15 cellular contexts compared by ENCODE assay signal in genomic region chr22:45690008-45690407, GRCh38.
"Had no signal": no experiment of that assay in that cellular context is flagged by ENCODE, and none has a peak within 500 bp of the region (broad histone marks: within the 10 kb centered on the region; RNA-seq: fewer than 3 reads in every experiment).

No MANE protein-coding gene starts in this region.

- H3K9me3 Mint-ChIP-seq: activated CD8-positive, alpha-beta T cell treated with anti-CD3 and anti-CD28 coated beads for 36 hours; activated naive CD4-positive, alpha-beta T cell treated with anti-CD3 and anti-CD28 coated beads for 36 hours; activated T-helper 1 cell treated with anti-CD3 and anti-CD28 coated beads, Interleukin-12 subunit alpha, Interleukin-12 subunit beta, Interleukin-2, Interleukin-4 antibody, amounts not matched to agents 30 ng/mL and 10 ng/mL and 1 ng/mL, durations not matched to agents 14 hours and 24 hours and 36 hours; T-helper 2 cell treated with Interferon-gamma antibody and Interleukin-4, amounts not matched to agents 5 μg/mL and 100 μg/mL, for 36 hours had no signal

- H3K4me3 Mint-ChIP-seq: activated CD4-positive, alpha-beta T cell treated with anti-CD3 and anti-CD28 coated beads for 36 hours; activated CD8-positive, alpha-beta T cell treated with anti-CD3 and anti-CD28 coated beads for 36 hours; activated naive CD4-positive, alpha-beta T cell treated with anti-CD3 and anti-CD28 coated beads for 36 hours; activated T-helper 1 cell treated with anti-CD3 and anti-CD28 coated beads, Interleukin-12 subunit alpha, Interleukin-12 subunit beta, Interleukin-2, Interleukin-4 antibody, amounts not matched to agents 30 ng/mL and 10 ng/mL and 1 ng/mL, durations not matched to agents 14 hours and 24 hours and 36 hours; T-helper 2 cell treated with Interferon-gamma antibody and Interleukin-4, amounts not matched to agents 5 μg/mL and 100 μg/mL, for 36 hours had no signal

- DNase-seq: activated CD4-positive, alpha-beta T cell treated with anti-CD3 and anti-CD28 coated beads for 36 hours; activated CD8-positive, alpha-beta memory T cell treated with anti-CD3 and anti-CD28 coated beads, Interleukin-2, amount 50 U/mL, for 4 hours; activated CD8-positive, alpha-beta T cell treated with anti-CD3 and anti-CD28 coated beads for 36 hours; activated naive CD4-positive, alpha-beta T cell treated with anti-CD3 and anti-CD28 coated beads for 36 hours; colonic mucosa; effector CD4-positive, alpha-beta T cell; gastrocnemius medialis; kidney; left ventricle myocardium superior; mesendoderm; stimulated activated CD4-positive, alpha-beta T cell treated with anti-CD3 and anti-CD28 coated beads, Interleukin-4, amount 100 ng/mL, for 24 hours; thyroid gland had no signal

- H3K9me3 ChIP-seq: colonic mucosa, gastrocnemius medialis, thyroid gland had no signal

- ATAC-seq: activated CD4-positive, alpha-beta T cell treated with anti-CD3 and anti-CD28 coated beads for 36 hours; activated CD8-positive, alpha-beta T cell treated with anti-CD3 and anti-CD28 coated beads for 36 hours; gastrocnemius medialis had no signal

- H3K27ac ChIP-seq: colonic mucosa, gastrocnemius medialis, thyroid gland had no signal

- H3K4me3 ChIP-seq: colonic mucosa, gastrocnemius medialis, hepatocyte, thyroid gland had no signal

- H3K36me3 ChIP-seq: colonic mucosa had no signal

- H3K27me3 Mint-ChIP-seq: activated CD4-positive, alpha-beta T cell treated with anti-CD3 and anti-CD28 coated beads for 36 hours; activated CD8-positive, alpha-beta T cell treated with anti-CD3 and anti-CD28 coated beads for 36 hours had no signal

- H3K27me3 ChIP-seq: colonic mucosa, gastrocnemius medialis, hepatocyte, thyroid gland had no signal

- H3K27ac Mint-ChIP-seq: activated CD8-positive, alpha-beta T cell treated with anti-CD3 and anti-CD28 coated beads for 36 hours; activated naive CD4-positive, alpha-beta T cell treated with anti-CD3 and anti-CD28 coated beads for 36 hours; activated T-helper 1 cell treated with anti-CD3 and anti-CD28 coated beads, Interleukin-12 subunit alpha, Interleukin-12 subunit beta, Interleukin-2, Interleukin-4 antibody, amounts not matched to agents 30 ng/mL and 10 ng/mL and 1 ng/mL, durations not matched to agents 14 hours and 24 hours and 36 hours; T-helper 2 cell treated with Interferon-gamma antibody and Interleukin-4, amounts not matched to agents 5 μg/mL and 100 μg/mL, for 36 hours had no signal
